Comparison of ENCODE assay signal across 24 cellular contexts in the genomic region with DNA sequence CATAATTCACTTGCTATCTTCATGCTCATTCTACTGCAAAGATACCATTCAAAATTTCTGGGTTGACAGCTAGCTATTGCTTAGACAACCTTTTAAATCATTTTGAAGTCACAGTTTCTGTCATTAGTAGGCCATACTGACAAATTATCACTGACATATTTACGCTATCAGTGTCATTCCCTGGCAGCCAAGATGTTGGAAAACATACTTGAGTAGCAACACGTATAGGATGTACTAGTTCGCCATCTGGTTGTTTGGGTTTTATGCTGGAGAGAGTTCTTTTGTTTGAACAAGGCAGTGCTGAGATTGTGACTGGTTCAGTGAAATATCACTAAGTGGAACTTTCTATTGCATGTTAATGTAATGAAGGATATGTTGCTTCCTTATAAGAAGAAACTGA.
"Had no signal": no experiment of that assay in that cellular context is flagged by ENCODE, and none has a peak within 500 bp of the region (broad histone marks: within the 10 kb centered on the region; RNA-seq: fewer than 3 reads in every experiment).

No MANE protein-coding gene starts in this region.

- ATAC-seq: natural killer cell; right cardiac atrium; sciatic nerve; stimulated activated naive B cell treated with anti-CD40 and anti-IgM and Interleukin-4, amounts not matched to agents 10 μg/mL and 1 μg/mL and 100 μg/mL, for 72 hours; stimulated activated naive CD8-positive, alpha-beta T cell treated with anti-CD3 and anti-CD28 coated beads, Interleukin-15, Interleukin-2, amounts not matched to agents 100 U/mL and 50 U/mL, for 24 hours had no signal

- H3K4me1 Mint-ChIP-seq: naive B cell; natural killer cell; nephron progenitor cell; stimulated activated naive B cell treated with anti-CD40 and anti-IgM and Interleukin-4, amounts not matched to agents 10 μg/mL and 1 μg/mL and 100 μg/mL, for 72 hours had no signal

- H3K27me3 Mint-ChIP-seq: naive B cell; progenitor cell of endocrine pancreas; stimulated activated naive B cell treated with anti-CD40 and anti-IgM and Interleukin-4, amounts not matched to agents 10 μg/mL and 1 μg/mL and 100 μg/mL, for 72 hours had no signal

- H3K9me3 ChIP-seq: ovary, stomach, testis, thyroid gland, transverse colon, upper lobe of left lung, vagina had no signal

- H3K4me3 Mint-ChIP-seq: mesothelial cell of epicardium; naive B cell; natural killer cell; nephron progenitor cell; stimulated activated naive B cell treated with anti-CD40 and anti-IgM and Interleukin-4, amounts not matched to agents 10 μg/mL and 1 μg/mL and 100 μg/mL, for 72 hours had no signal

- H3K27ac Mint-ChIP-seq: mesothelial cell of epicardium; naive B cell; natural killer cell; nephron progenitor cell; progenitor cell of endocrine pancreas; stimulated activated naive B cell treated with anti-CD40 and anti-IgM and Interleukin-4, amounts not matched to agents 10 μg/mL and 1 μg/mL and 100 μg/mL, for 72 hours had no signal

- DNase-seq: hypothalamus; islet precursor cell; left ventricle myocardium inferior; mesendoderm; naive B cell; natural killer cell; nephron progenitor cell; ovary; right cardiac atrium; stimulated activated CD4-positive, alpha-beta T cell treated with anti-CD3 and anti-CD28 coated beads, Interleukin-12 subunit alpha, Interleukin-12 subunit beta, amount 100 ng/mL, for 4 hours; stimulated activated CD4-positive, alpha-beta T cell treated with anti-CD3 and anti-CD28 coated beads, Interleukin-15, amount 100 ng/mL, for 24 hours; stimulated activated CD4-positive, alpha-beta T cell treated with anti-CD3 and anti-CD28 coated beads, Interleukin-2, amount 100 ng/mL, for 24 hours; stimulated activated CD4-positive, alpha-beta T cell treated with anti-CD3 and anti-CD28 coated beads, Interleukin-4, amount 100 ng/mL, for 1 hour; stimulated activated naive B cell treated with anti-CD40 and anti-IgM and Interleukin-4, amounts not matched to agents 10 μg/mL and 1 μg/mL and 100 μg/mL, for 72 hours; stimulated activated naive CD8-positive, alpha-beta T cell treated with anti-CD3 and anti-CD28 coated beads, Interleukin-15, Interleukin-2, amounts not matched to agents 100 U/mL and 50 U/mL, for 24 hours; stomach; testis; thyroid gland; transverse colon; upper lobe of left lung had no signal

- H3K36me3 Mint-ChIP-seq: mesothelial cell of epicardium; naive B cell; natural killer cell; stimulated activated naive B cell treated with anti-CD40 and anti-IgM and Interleukin-4, amounts not matched to agents 10 μg/mL and 1 μg/mL and 100 μg/mL, for 72 hours had no signal
